ENCODE assay signal across 25 cellular contexts in genomic region chr9:9177081-9177480, GRCh38.
"Had no signal": no experiment of that assay in that cellular context is flagged by ENCODE, and none has a peak within 500 bp of the region (broad histone marks: within the 10 kb centered on the region; RNA-seq: fewer than 3 reads in every experiment).

No MANE protein-coding gene starts in this region.

- H3K9me3 ChIP-seq: left ventricle myocardium inferior, neutrophil, psoas muscle, right atrium auricular region, right lobe of liver, tibial nerve, uterus had no signal

- H3K9me3 Mint-ChIP-seq: mesothelial cell of epicardium; stimulated activated naive CD8-positive, alpha-beta T cell treated with anti-CD3 and anti-CD28 coated beads, Interleukin-15, amount 100 ng/mL, for 72 hours; type B pancreatic cell had no signal

- H3K27me3 Mint-ChIP-seq: naive B cell; stimulated activated memory B cell treated with anti-CD40 and anti-IgM and Interleukin-4, amounts not matched to agents 10 μg/mL and 1 μg/mL and 100 μg/mL, for 72 hours; stimulated activated naive CD8-positive, alpha-beta T cell treated with anti-CD3 and anti-CD28 coated beads, Interleukin-15, amount 100 ng/mL, for 72 hours; type B pancreatic cell had no signal

- H3K4me1 ChIP-seq: left ventricle myocardium inferior, parathyroid adenoma, psoas muscle, right atrium auricular region, right lobe of liver, tibial nerve, uterus had no signal

- ATAC-seq: natural killer cell; psoas muscle; right lobe of liver; stimulated activated memory B cell treated with anti-CD40 and anti-IgM and Interleukin-4, amounts not matched to agents 10 μg/mL and 1 μg/mL and 100 μg/mL, for 72 hours; stimulated activated naive CD8-positive, alpha-beta T cell treated with anti-CD3 and anti-CD28 coated beads, Interleukin-15, amount 100 ng/mL, for 72 hours had no signal

- H3K4me3 Mint-ChIP-seq: mesothelial cell of epicardium; naive B cell; natural killer cell; stimulated activated memory B cell treated with anti-CD40 and anti-IgM and Interleukin-4, amounts not matched to agents 10 μg/mL and 1 μg/mL and 100 μg/mL, for 72 hours; stimulated activated naive CD8-positive, alpha-beta T cell treated with anti-CD3 and anti-CD28 coated beads, Interleukin-15, amount 100 ng/mL, for 72 hours; type B pancreatic cell had no signal

- H3K27me3 ChIP-seq: neutrophil, right atrium auricular region, right lobe of liver, tibial nerve, uterus had no signal

- H3K4me1 Mint-ChIP-seq: mesothelial cell of epicardium; naive B cell; natural killer cell; stimulated activated memory B cell treated with anti-CD40 and anti-IgM and Interleukin-4, amounts not matched to agents 10 μg/mL and 1 μg/mL and 100 μg/mL, for 72 hours; stimulated activated naive CD8-positive, alpha-beta T cell treated with anti-CD3 and anti-CD28 coated beads, Interleukin-15, amount 100 ng/mL, for 72 hours had no signal

- H3K36me3 Mint-ChIP-seq: mesothelial cell of epicardium; naive B cell; natural killer cell; stimulated activated memory B cell treated with anti-CD40 and anti-IgM and Interleukin-4, amounts not matched to agents 10 μg/mL and 1 μg/mL and 100 μg/mL, for 72 hours; type B pancreatic cell had no signal

- DNase-seq: islet precursor cell; left ventricle myocardium inferior; mesendoderm; naive B cell; natural killer cell; occipital lobe; psoas muscle; right lobe of liver; stimulated activated CD4-positive, alpha-beta T cell treated with anti-CD3 and anti-CD28 coated beads, Interleukin-1b, Interleukin-23, amount 100 ng/mL, for 48 hours; stimulated activated CD4-positive, alpha-beta T cell treated with anti-CD3 and anti-CD28 coated beads, Interleukin-2, amount 100 ng/mL, for 48 hours; stimulated activated CD4-positive, alpha-beta T cell treated with anti-CD3 and anti-CD28 coated beads, Interleukin-4, amount 100 ng/mL, for 4 hours; stimulated activated CD8-positive, alpha-beta memory T cell treated with anti-CD3 and anti-CD28 coated beads, Interleukin-4, amount 100 ng/mL, for 48 hours; stimulated activated naive CD4-positive, alpha-beta T cell treated with Interleukin-2 at 50 U/mL for 16 hours; stimulated activated naive CD8-positive, alpha-beta T cell treated with anti-CD3 and anti-CD28 coated beads, Interleukin-15, amount 100 ng/mL, for 72 hours; substantia nigra; uterus had no signal

- H3K9ac ChIP-seq: parathyroid adenoma had no signal

- H3K27ac Mint-ChIP-seq: mesothelial cell of epicardium; naive B cell; natural killer cell; stimulated activated memory B cell treated with anti-CD40 and anti-IgM and Interleukin-4, amounts not matched to agents 10 μg/mL and 1 μg/mL and 100 μg/mL, for 72 hours; stimulated activated naive CD8-positive, alpha-beta T cell treated with anti-CD3 and anti-CD28 coated beads, Interleukin-15, amount 100 ng/mL, for 72 hours; type B pancreatic cell had no signal

- H3K4me3 ChIP-seq: left ventricle myocardium inferior, lung, psoas muscle, right atrium auricular region, right lobe of liver, smooth muscle cell, tibial nerve, uterus had no signal

- H3K4me2 ChIP-seq: smooth muscle cell had no signal

- H3K27ac ChIP-seq: left ventricle myocardium inferior, neutrophil, parathyroid adenoma, psoas muscle, right atrium auricular region, right lobe of liver, tibial nerve, uterus had no signal

- H3K36me3 ChIP-seq: left ventricle myocardium inferior, neutrophil, right atrium auricular region, right lobe of liver, tibial nerve, uterus had no signal

- H2AFZ ChIP-seq: parathyroid adenoma had no signal

- H3K79me2 ChIP-seq: parathyroid adenoma had no signal
